In the genomic region with DNA sequence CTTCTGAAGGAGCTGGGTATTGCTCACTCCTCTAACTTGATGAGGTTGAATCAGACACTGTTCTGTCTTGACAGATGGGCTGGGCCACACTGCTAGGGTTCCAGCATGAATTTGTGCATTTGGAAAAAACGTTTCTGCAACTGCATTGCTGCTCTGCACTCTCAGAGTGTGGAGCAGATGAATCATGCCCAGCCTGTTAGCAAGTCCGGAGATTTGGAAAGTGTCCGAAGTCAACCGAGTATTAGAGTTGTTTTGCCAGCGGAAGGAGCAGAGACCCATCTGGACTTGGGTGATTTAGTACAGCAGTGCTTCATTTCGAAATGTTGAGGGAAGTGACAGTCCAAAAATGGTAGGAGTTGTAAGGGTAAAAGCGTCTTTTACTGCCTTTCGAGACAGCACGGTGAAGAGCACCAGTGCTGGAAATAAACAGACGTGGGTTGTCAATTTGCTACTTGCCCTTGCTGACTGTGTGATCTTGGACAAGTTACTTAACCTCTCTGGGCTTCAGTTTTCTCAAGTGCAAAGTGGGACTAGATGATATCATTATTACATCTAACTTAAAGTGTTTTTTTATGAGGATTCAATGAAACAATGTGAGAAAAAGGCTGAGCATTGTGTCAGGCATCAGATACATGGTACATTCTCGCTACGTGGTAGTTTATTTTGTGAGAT, we compare ENCODE assay signal across 11 cellular contexts.
DNase-seq lines count a peak whose midpoint lies in the region; ATAC-seq and TF ChIP-seq lines count a peak whose summit lies in the region.
"Had no signal": no experiment of that assay in that cellular context is flagged by ENCODE, and none has a peak within 500 bp of the region (broad histone marks: within the 10 kb centered on the region; RNA-seq: fewer than 3 reads in every experiment).

No MANE protein-coding gene starts in this region.

- CTCF ChIA-PET in AG04449 (lab: Yijun Ruan, JAX), result interaction anchor here (1.2 to 1.5 kb wide), 2 partner anchors 8 to 281 kb away, joined by 6 read pairs; no protein-coding TSS in a partner anchor
- CTCF ChIA-PET in CD4-positive, alpha-beta T cell (lab: Charles Lee), result no interaction called here

- H3K27me3 Mint-ChIP-seq in naive thymus-derived CD8-positive, alpha-beta T cell, result no peaks in the 10 kb centered on the region
- H3K27me3 Mint-ChIP-seq in CD4-positive, alpha-beta T cell, result no peaks in the 10 kb centered on the region

- intact Hi-C loops in CD4-positive, alpha-beta T cell (cut with DNase I, micrococcal nuclease), result no loop called here

- TF ChIP-seq CTCF in AG04449 (IDR thresholded peaks at IDR 0.05; ENCODE audit: insufficient read depth, low read length, missing control alignments) (no peak), Loucy (conservative IDR thresholded peaks at IDR 0.05; ENCODE audit: low read length) (no peak)
- TF ChIP-seq CTCF in CD4-positive, alpha-beta T cell (IDR thresholded peaks at IDR 0.05), result no peak

- peaks cover 29 to 75% (median 47%) of the 10 kb centered on the region in 4 donors for H3K4me1 Mint-ChIP-seq in naive thymus-derived CD8-positive, alpha-beta T cell
- H3K4me1 Mint-ChIP-seq in CD4-positive, alpha-beta T cell (ENCODE audit: low read depth), result peaks cover 44% of the 10 kb centered on the region

- peaks cover 76% of the 10 kb centered on the region for H3K4me1 ChIP-seq in Loucy (ENCODE audit: insufficient read depth, low read length, poor library complexity, severe bottlenecking)
- H3K4me1 ChIP-seq: Caco-2 had no signal

- H3K9ac ChIP-seq in Loucy (ENCODE audit: low read depth, low read length, poor library complexity, severe bottlenecking), result peak overlapping the region; percentile 45

- DNase-seq in AG04449 (ENCODE audit: low read depth, low spot score), result peak; percentile 71
- peak in 15 of 61 donors; percentile 3 to 69 (median 15) for DNase-seq in caudate nucleus (lab: John Stamatoyannopoulos, UW)
- peak; percentile 41 for DNase-seq in middle frontal gyrus (ENCODE audit: extremely low spot score, low spot score)
- no peak for DNase-seq in naive thymus-derived CD8-positive, alpha-beta T cell
- no peak for DNase-seq in OCI-M1 (lab: John Stamatoyannopoulos, UW)
- no peak for DNase-seq in CD4-positive, alpha-beta T cell
- DNase-seq: activated CD4-positive, alpha-beta T cell treated with anti-CD3 and anti-CD28 coated beads, Interleukin-2, amount 50 U/mL, for 4 hours; Caco-2; NCI-H774 had no signal

- peak overlapping the region; percentile 61 for H3K4me2 ChIP-seq in Loucy (ENCODE audit: low read depth, low read length, poor library complexity, severe bottlenecking)

- peaks cover 41% of the 10 kb centered on the region; the same call in 1 of the 2 replicates for H3K36me3 ChIP-seq in Loucy (ENCODE audit: insufficient read depth, low read length)

- peaks cover 0 to 2% (median 1%) of the 10 kb centered on the region in 3 donors for H3K36me3 Mint-ChIP-seq in naive thymus-derived CD8-positive, alpha-beta T cell
- peaks cover 2% of the 10 kb centered on the region for H3K36me3 Mint-ChIP-seq in CD4-positive, alpha-beta T cell (ENCODE audit: low read depth)

- H4K20me1 ChIP-seq in Loucy (ENCODE audit: insufficient read depth, low read length, poor library complexity, severe bottlenecking), result peaks cover 95% of the 10 kb centered on the region

- no peak overlapping the region for H2AFZ ChIP-seq in Loucy (ENCODE audit: low read length)

- no peaks in the 10 kb centered on the region for H3K9me3 ChIP-seq in Loucy (ENCODE audit: insufficient read depth, low read depth, low read length)
- no peaks in the 10 kb centered on the region for H3K9me3 ChIP-seq in CD4-positive, alpha-beta T cell (ENCODE audit: control insufficient read depth, low read length)
- H3K9me3 ChIP-seq: Caco-2 had no signal

- H3K4me3 ChIP-seq in AG04449 (ENCODE audit: low read depth, low read length), result no peak overlapping the region; the same call in none of the 2 replicates
- no peak overlapping the region for H3K4me3 ChIP-seq in Loucy (ENCODE audit: low read length, poor library complexity, severe bottlenecking)

- peaks cover 10% of the 10 kb centered on the region for H3F3A ChIP-seq in Loucy (ENCODE audit: low read depth)

- H3K9me2 ChIP-seq in Loucy (replicated peaks; ENCODE audit: low read depth, low read length), result no peaks in the 10 kb centered on the region

- no peak for ATAC-seq in HG03025 (IDR thresholded peaks at IDR 0.05; ENCODE audit: low FRiP score, unreplicated experiment)
- ATAC-seq in naive thymus-derived CD8-positive, alpha-beta T cell, result no peak
- ATAC-seq in CD4-positive, alpha-beta T cell (ENCODE audit: poor library complexity), result no peak

- H3K27me3 ChIP-seq in Loucy (ENCODE audit: insufficient read depth, low read length, poor library complexity, severe bottlenecking), result no peaks in the 10 kb centered on the region
- H3K27me3 ChIP-seq in CD4-positive, alpha-beta T cell (ENCODE audit: control insufficient read depth, insufficient read depth, low read length), result no peaks in the 10 kb centered on the region

- POLR2A ChIA-PET in AG04449 (lab: Yijun Ruan, JAX), result interaction anchor here (0.7 kb wide), 2 partner anchors 10 to 13 kb away, joined by 3 read pairs; no protein-coding TSS in a partner anchor
- POLR2A ChIA-PET in naive thymus-derived CD8-positive, alpha-beta T cell (lab: Charles Lee), result interaction anchor here (0.7 kb wide), 1 partner anchor 18 kb away, joined by 3 read pairs; no protein-coding TSS in a partner anchor
- POLR2A ChIA-PET in CD4-positive, alpha-beta T cell (lab: Charles Lee), result no interaction called here

- no peak overlapping the region for H3K4me3 Mint-ChIP-seq in naive thymus-derived CD8-positive, alpha-beta T cell
- H3K4me3 Mint-ChIP-seq in CD4-positive, alpha-beta T cell, result no peak overlapping the region

- H3K9me3 Mint-ChIP-seq in naive thymus-derived CD8-positive, alpha-beta T cell, result no peaks in the 10 kb centered on the region
- H3K9me3 Mint-ChIP-seq in CD4-positive, alpha-beta T cell, result no peaks in the 10 kb centered on the region

- H3K27ac Mint-ChIP-seq in naive thymus-derived CD8-positive, alpha-beta T cell, result peak overlapping the region in 2 of 10 donors; percentile 12 to 66
- H3K27ac Mint-ChIP-seq in CD4-positive, alpha-beta T cell, result no peak overlapping the region

- H3K79me2 ChIP-seq in Loucy (ENCODE audit: insufficient read depth, low read length), result peaks cover 100% of the 10 kb centered on the region

- peak overlapping the region; percentile 9 for H3K27ac ChIP-seq in caudate nucleus (ENCODE audit: low read depth, low read length)
- no peak overlapping the region for H3K27ac ChIP-seq in CD4-positive, alpha-beta T cell (ENCODE audit: low read depth, low read length)

Comparison
In these comparisons a context has a peak if more than half of its experiments do, and no peak if none do; other contexts are left out.
1. DNase-seq: peak in AG04449 (single experiment) and middle frontal gyrus (single experiment); none in naive thymus-derived CD8-positive, alpha-beta T cell (0 of 10), OCI-M1 (single experiment) and CD4-positive, alpha-beta T cell (0 of 10).